In genomic region chr19:34359140-34359953, GRCh38 we compare ENCODE assay signal across 1 cellular context.
TF ChIP-seq lines count a peak whose summit lies in the region.

No MANE protein-coding gene starts in this region.

TF ChIP-seq in HepG2, 621 proteins besides CTCF, POLR2A, EP300 and RAD21 (continued from another document):
- TF ChIP-seq ZNF407 (CRISPR knock-in tag; IDR thresholded peaks at IDR 0.05; ENCODE audit: not compliant biosample characterization): no peak
- TF ChIP-seq YEATS4 (CRISPR knock-in tag; IDR thresholded peaks at IDR 0.05; ENCODE audit: borderline replicate concordance): peak; percentile 96; the same call in 1 of the 2 replicates
- peak; percentile 62; the same call in 1 of the 2 replicates for TF ChIP-seq SIN3A (IDR thresholded peaks at IDR 0.05; ENCODE audit: borderline replicate concordance, low read depth, low read length)
- TF ChIP-seq ZNF777 (CRISPR knock-in tag; IDR thresholded peaks at IDR 0.05): peak; percentile 87
- TF ChIP-seq SCMH1 (CRISPR knock-in tag; IDR thresholded peaks at IDR 0.05; ENCODE audit: borderline replicate concordance): no peak
- 0 out of 2 replicates have a peak, but pooled peaks have one; percentile 33 for TF ChIP-seq GZF1 (CRISPR knock-in tag; IDR thresholded peaks at IDR 0.05)
- TF ChIP-seq ZNF563 (CRISPR knock-in tag; IDR thresholded peaks at IDR 0.05): peak; percentile 60; the same call in 1 of the 2 replicates
- TF ChIP-seq ZNF619 (CRISPR knock-in tag; IDR thresholded peaks at IDR 0.05): peak; percentile 98; the same call in 1 of the 2 replicates
- peak; percentile 98 for TF ChIP-seq ZBTB25 (CRISPR knock-in tag; IDR thresholded peaks at IDR 0.05)
- peak; percentile 55; the same call in 1 of the 2 replicates for TF ChIP-seq ATF5 (CRISPR knock-in tag; IDR thresholded peaks at IDR 0.05; ENCODE audit: low read depth)
- TF ChIP-seq ZNF510 (CRISPR knock-in tag; IDR thresholded peaks at IDR 0.05; ENCODE audit: low read depth): no peak; the same call in 1 of the 2 replicates
- no peak; the same call in 1 of the 2 replicates for TF ChIP-seq ZNF431 (CRISPR knock-in tag; IDR thresholded peaks at IDR 0.05; ENCODE audit: borderline replicate concordance, low read depth)
